ENCODE assay signal across 14 cellular contexts in genomic region chr1:52571783-52572182, GRCh38. TPM values are rescaled to one million over a fixed set of nuclear protein-coding genes. Genes with fewer than 3 reads are reported as not detected.
DNase-seq lines count a peak whose midpoint lies in the region; ATAC-seq and TF ChIP-seq lines count a peak whose summit lies in the region.
"Had no signal": no experiment of that assay in that cellular context is flagged by ENCODE, and none has a peak within 500 bp of the region (broad histone marks: within the 10 kb centered on the region; RNA-seq: fewer than 3 reads in every experiment).

No MANE protein-coding gene starts in this region.

- no peaks in the 10 kb centered on the region for H3K27me3 ChIP-seq in testis
- H3K27me3 ChIP-seq: gastrocnemius medialis, stomach had no signal

- H3K4me3 ChIP-seq in choroid plexus epithelial cell (ENCODE audit: low read depth, low read length) (no peak overlapping the region), testis (no peak overlapping the region)
- H3K4me3 ChIP-seq: gastrocnemius medialis, stomach had no signal

- WGBS in testis, 2 donors, result 45 to 71% methylated on average over 1 of the region's 1 CpG

- intact Hi-C loops in testis (cut with DNase I; ENCODE audit: low total_unique reads), result no loop called here

- TF ChIP-seq CTCF in choroid plexus epithelial cell (conservative IDR thresholded peaks at IDR 0.05; ENCODE audit: low read depth, low read length) (no peak), testis (IDR thresholded peaks at IDR 0.05) (no peak)

- peaks cover 2% of the 10 kb centered on the region for H3K4me1 ChIP-seq in testis

- no peak for TF ChIP-seq POLR2A in testis (IDR thresholded peaks at IDR 0.05)

- DNase-seq in stimulated activated CD4-positive, alpha-beta T cell treated with anti-CD3 and anti-CD28 coated beads, Interleukin-1b, Interleukin-23, amount 100 ng/mL, for 48 hours, result peak; percentile 8
- DNase-seq in stimulated activated CD4-positive, alpha-beta T cell treated with anti-CD3 and anti-CD28 coated beads, Interleukin-4, amount 100 ng/mL, for 1 hour, result no peak
- DNase-seq in NCI-H82 (lab: John Stamatoyannopoulos, UW), result peak; percentile 42
- peak; percentile 34 for DNase-seq in choroid plexus epithelial cell (ENCODE audit: low read depth)
- DNase-seq in testis, result peak; percentile 65
- no peak for DNase-seq in left lobe of liver (ENCODE audit: low spot score)
- DNase-seq: cortex of kidney; gastrocnemius medialis; stimulated activated CD4-positive, alpha-beta T cell treated with anti-CD3 and anti-CD28 coated beads, Interleukin-4, amount 100 ng/mL, for 24 hours; stomach; T1000 had no signal

- ATAC-seq in HG03039 (IDR thresholded peaks at IDR 0.05; ENCODE audit: unreplicated experiment) (no peak), left lobe of liver (no peak), HG03565 (IDR thresholded peaks at IDR 0.05; ENCODE audit: unreplicated experiment) (no peak)
- ATAC-seq: gastrocnemius medialis had no signal

- no peaks in the 10 kb centered on the region for H3K36me3 ChIP-seq in testis (ENCODE audit: low read depth, missing control alignments)
- H3K36me3 ChIP-seq: gastrocnemius medialis, stomach had no signal

- no peak overlapping the region for H3K27ac ChIP-seq in testis
- H3K27ac ChIP-seq: gastrocnemius medialis, KMS-11, stomach had no signal

- H3K9me3 ChIP-seq in testis, result no peaks in the 10 kb centered on the region
- H3K9me3 ChIP-seq: gastrocnemius medialis, stomach had no signal

RNA-seq across cellular contexts. Expression of gene TUT4, which starts 18.9 kb away (rescaled TPM):
- 100 to 1,000 TPM; 136 to 146 TPM for total RNA-seq in testis
- polyA plus RNA-seq in testis (ENCODE audit: insufficient read depth, low read depth, low replicate concordance), result 63.3 TPM
- total RNA-seq in left lobe of liver, result 22.5 TPM

RNA-seq across cellular contexts. Expression of gene GPX7, which starts 30.4 kb away (rescaled TPM):
- total RNA-seq in testis, result 10 to 100 TPM; 23.2 to 26.6 TPM
- 14.5 TPM for polyA plus RNA-seq in testis (ENCODE audit: insufficient read depth, low read depth, low replicate concordance)
- total RNA-seq in left lobe of liver, result 2.1 TPM

Comparison
In these comparisons a context has a peak if more than half of its experiments do, and no peak if none do; other contexts are left out.
1. DNase-seq: peak in stimulated activated CD4-positive, alpha-beta T cell treated with anti-CD3 and anti-CD28 coated beads, Interleukin-1b, Interleukin-23, amount 100 ng/mL, for 48 hours (single experiment), NCI-H82 (single experiment), choroid plexus epithelial cell (single experiment) and testis (single experiment); none in stimulated activated CD4-positive, alpha-beta T cell treated with anti-CD3 and anti-CD28 coated beads, Interleukin-4, amount 100 ng/mL, for 1 hour (single experiment) and left lobe of liver (single experiment).